ENCODE assay signal across 8 cellular contexts in the genomic region with DNA sequence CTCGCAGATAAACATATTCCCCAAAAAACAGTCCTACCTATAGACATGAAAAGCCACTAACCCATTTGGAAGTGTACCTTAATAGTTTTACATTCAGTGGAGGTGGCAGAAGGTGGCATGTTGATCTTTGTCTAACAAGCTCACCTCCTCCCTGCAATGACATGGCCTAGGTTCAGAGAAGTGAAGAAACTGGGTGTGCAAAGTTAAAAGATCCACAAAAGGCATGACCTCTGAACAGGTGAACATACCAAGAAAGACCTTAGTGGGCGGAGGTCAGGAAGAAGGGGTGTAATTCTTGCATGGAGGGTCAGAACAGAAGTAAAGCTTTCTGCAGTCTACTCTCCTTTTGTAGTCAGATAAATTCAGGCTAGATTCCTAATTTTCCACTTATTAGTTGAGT. TPM values are rescaled to one million over a fixed set of nuclear protein-coding genes. Genes with fewer than 3 reads are reported as not detected.
DNase-seq lines count a peak whose midpoint lies in the region; ATAC-seq and TF ChIP-seq lines count a peak whose summit lies in the region.

No MANE protein-coding gene starts in this region.

- H3K4me3 ChIP-seq in SJCRH30 (peak overlapping the region; percentile 92), foreskin fibroblast (ENCODE audit: low read depth in 1 of 2, low read length in 2 of 2) (peak overlapping the region; percentile 85 to 88), skeletal muscle satellite cell (ENCODE audit: low read length) (peak overlapping the region; percentile 88)

- no peaks in the 10 kb centered on the region for H3K9me3 ChIP-seq in SJCRH30 (replicated peaks)
- no peaks in the 10 kb centered on the region for H3K9me3 ChIP-seq in skeletal muscle satellite cell (replicated peaks; ENCODE audit: low read length)

- no peak for ATAC-seq in GM18520 (IDR thresholded peaks at IDR 0.05; ENCODE audit: unreplicated experiment)

- peak overlapping the region; percentile 85 for H3K27ac ChIP-seq in SJCRH30

- 0 out of 2 replicates have a peak, but pooled peaks cover 7% of the 10 kb centered on the region for H3K4me1 ChIP-seq in SJCRH30
- peaks cover 19% of the 10 kb centered on the region for H3K4me1 ChIP-seq in skeletal muscle satellite cell (ENCODE audit: control insufficient read depth, insufficient read depth, low read length)

- no peaks in the 10 kb centered on the region; the same call in 1 of the 2 replicates for H3K27me3 ChIP-seq in SJCRH30
- H3K27me3 ChIP-seq in skeletal muscle satellite cell (ENCODE audit: control insufficient read depth, insufficient read depth, low read length) = no peaks in the 10 kb centered on the region

- peaks cover 38% of the 10 kb centered on the region for H3K36me3 ChIP-seq in SJCRH30
- H3K36me3 ChIP-seq in skeletal muscle satellite cell (ENCODE audit: insufficient read depth, low read length) = peaks cover 31% of the 10 kb centered on the region

- DNase-seq in SKM-1 treated with dmso at 0.1 percent for 144 hours (lab: John Stamatoyannopoulos, UW; ENCODE audit: unreplicated experiment) (peak; percentile 26), SKM-1 (lab: John Stamatoyannopoulos, UW; ENCODE audit: unreplicated experiment) (no peak), SJCRH30 (peak in 1 of 2 experiments; percentile 12), foreskin fibroblast (peak in 1 of 2 donors; percentile 7), NCI-H748 treated with DMSO at 0.1 percent for 48 hours (lab: John Stamatoyannopoulos, UW) (no peak)
- no peak for DNase-seq in stimulated activated CD4-positive, alpha-beta T cell treated with anti-CD3 and anti-CD28 coated beads, Interleukin-1b, Interleukin-23, amount 100 ng/mL, for 48 hours

- peak overlapping the region; percentile 94 for H3K9ac ChIP-seq in skeletal muscle satellite cell (ENCODE audit: low read depth, low read length)

- peak overlapping the region; percentile 78 for H3K4me2 ChIP-seq in skeletal muscle satellite cell (ENCODE audit: low read length)

- no peak for TF ChIP-seq CTCF in foreskin fibroblast (IDR thresholded peaks at IDR 0.05; ENCODE audit: low read depth, low read length)

RNA-seq across cellular contexts. Expression of a gene that starts 0.8 kb away (rescaled TPM):
- total RNA-seq in SJCRH30 (2014; rRNA removed; shearing (Covaris generic)) = 191 and 209 TPM in 2 replicates
- total RNA-seq in skeletal muscle satellite cell (2012; rRNA removed) = 154 and 166 TPM in 2 replicates
